ENCODE assay signal across 8 cellular contexts in genomic region chr7:100434297-100435144, GRCh38. TPM values are rescaled to one million over a fixed set of nuclear protein-coding genes. Genes with fewer than 3 reads are reported as not detected.
DNase-seq lines count a peak whose midpoint lies in the region; ATAC-seq and TF ChIP-seq lines count a peak whose summit lies in the region.

No MANE protein-coding gene starts in this region.

- peaks cover 11% of the 10 kb centered on the region for H3K23me2 ChIP-seq in H9 (ENCODE audit: insufficient read length, low read depth, low read length, poor library complexity, severe bottlenecking)

- TF ChIP-seq CTCF in H9 (conservative IDR thresholded peaks at IDR 0.05): no peak
- TF ChIP-seq CTCF in fibroblast of mammary gland (conservative IDR thresholded peaks at IDR 0.05; ENCODE audit: control insufficient read depth, insufficient read depth, low read depth, low read length): no peak
- TF ChIP-seq CTCF in GM13977 (IDR thresholded peaks at IDR 0.05; ENCODE audit: extremely low read depth, insufficient read depth, missing control alignments): no peak

- no peak overlapping the region for H2BK15ac ChIP-seq in H9 (ENCODE audit: low read depth, low read length)

- H3K27ac ChIP-seq in H9 (ENCODE audit: insufficient read length, low read depth, low read length) (no peak overlapping the region), SJSA1 (no peak overlapping the region)

- peaks cover 37 to 62% (median 39%) of the 10 kb centered on the region in 3 experiments for H3K36me3 Mint-ChIP-seq in H9 (ENCODE audit: insufficient read depth in 1 of 3, low read depth in 3 of 3)

- no peak overlapping the region for H2BK20ac ChIP-seq in H9 (ENCODE audit: low read depth, low read length, poor library complexity, severe bottlenecking)

- H3K56ac ChIP-seq in H9 (ENCODE audit: insufficient read length, low read depth, low read length): no peak overlapping the region

- H3K4me1 ChIP-seq in H9 (ENCODE audit: insufficient read depth, low read length): no peaks in the 10 kb centered on the region
- H3K4me1 ChIP-seq in SJSA1 (replicated peaks): peaks cover 38% of the 10 kb centered on the region

- in situ Hi-C loops in GM13977 (cut with MboI; ENCODE audit: low pct_unique_long_range_greater_than_20kb, low sequenced_read_pairs, unreplicated experiment): no loop called here

- no peaks in the 10 kb centered on the region for H4K20me1 ChIP-seq in H9 (ENCODE audit: control insufficient read depth, insufficient read depth, insufficient read length)

- H2BK12ac ChIP-seq in H9 (ENCODE audit: insufficient read length, low read depth, low read length): no peak overlapping the region

- H3K4me3 ChIP-seq in SJSA1 (peak overlapping the region; percentile 94), fibroblast of mammary gland (ENCODE audit: control insufficient read depth, low read depth, low read length) (peak overlapping the region; percentile 66), skeletal muscle cell (ENCODE audit: low read depth, low read length) (peak overlapping the region; percentile 79)

- H3K79me2 ChIP-seq in H9 (ENCODE audit: insufficient read depth, low read length): no peaks in the 10 kb centered on the region; the same call in 1 of the 2 replicates

- peaks cover 5% of the 10 kb centered on the region for H3K27me3 Mint-ChIP-seq in H9 (ENCODE audit: low read depth)

- no peak for ATAC-seq in HG02759 (IDR thresholded peaks at IDR 0.05; ENCODE audit: unreplicated experiment)

- peak overlapping the region; percentile 63 for H3K9ac ChIP-seq in H9 (ENCODE audit: extremely low read depth, insufficient read length, low read length)

- H2BK5ac ChIP-seq in H9 (ENCODE audit: insufficient read length, low read length): no peak overlapping the region

- H3K4ac ChIP-seq in H9 (ENCODE audit: low read depth, low read length): no peak overlapping the region

- peak overlapping the region; percentile 87 to 96 for H3K4me3 Mint-ChIP-seq in H9

- no peak overlapping the region for H2BK120ac ChIP-seq in H9 (ENCODE audit: low read depth, low read length, poor library complexity, severe bottlenecking)

- H3K9me3 ChIP-seq in H9 (ENCODE audit: control insufficient read depth, low read depth, low read length) (no peaks in the 10 kb centered on the region), SJSA1 (replicated peaks) (no peaks in the 10 kb centered on the region)

- peaks cover 64% of the 10 kb centered on the region for H3K36me3 ChIP-seq in SJSA1

- peak overlapping the region; percentile 91 for H3K4me2 ChIP-seq in H9 (ENCODE audit: insufficient read depth, insufficient read length, low read length)

- H3T11ph ChIP-seq in H9 (ENCODE audit: low read length): no peak overlapping the region

- no peak overlapping the region for H4K8ac ChIP-seq in H9 (replicated peaks; ENCODE audit: insufficient read length, low read depth, low read length)

- no peak overlapping the region for H2AFZ ChIP-seq in H9 (ENCODE audit: low read length)

- peaks cover 3% of the 10 kb centered on the region for H3K79me1 ChIP-seq in H9 (ENCODE audit: insufficient read depth, low read depth, low read length, poor library complexity, severe bottlenecking)

- H3K23ac ChIP-seq in H9 (ENCODE audit: insufficient read length, low read depth, low read length): no peak overlapping the region

- peak overlapping the region; percentile 78 to 97 (median 95) for H3K27ac Mint-ChIP-seq in H9

- H4K91ac ChIP-seq in H9 (ENCODE audit: insufficient read length, low read depth, low read length): no peak overlapping the region

- no peak overlapping the region for H2AK5ac ChIP-seq in H9 (ENCODE audit: insufficient read length, low read length)

- WGBS in H9 (ENCODE audit: extremely low coverage, insufficient read length, low lambda C conversion rate): no CpG with 5 or more reads among the region's 22 CpGs

- peaks cover 0 to 1% of the 10 kb centered on the region in 2 experiments; a peak in 1 of 5 replicates for H3K9me3 Mint-ChIP-seq in H9

- no peak overlapping the region for H3K14ac ChIP-seq in H9 (ENCODE audit: insufficient read depth, low read length)

- H3K18ac ChIP-seq in H9 (ENCODE audit: insufficient read length, low read depth, low read length): no peak overlapping the region

- DNase-seq in H9 (no peak), SJSA1 (ENCODE audit: low read depth in 1 of 2, low spot score in 2 of 2) (no peak), fibroblast of mammary gland (ENCODE audit: low read depth) (no peak), skeletal muscle cell (ENCODE audit: low read depth) (no peak), GM13977 (ENCODE audit: low spot score) (no peak), COLO668 (lab: John Stamatoyannopoulos, UW; ENCODE audit: unreplicated experiment) (no peak), AG08396 (ENCODE audit: low spot score) (no peak)

- peaks cover 45 to 46% of the 10 kb centered on the region in 2 experiments for H3K4me1 Mint-ChIP-seq in H9

- H3K27me3 ChIP-seq in H9 (ENCODE audit: insufficient read depth, low read length) (no peaks in the 10 kb centered on the region), SJSA1 (replicated peaks) (no peaks in the 10 kb centered on the region)

- H4K5ac ChIP-seq in H9 (ENCODE audit: insufficient read length, low read depth, low read length): no peak overlapping the region

RNA-seq across cellular contexts. Expression of gene PPP1R35, which starts 1.8 kb away (rescaled TPM):
- 37.4 and 40.2 TPM in 2 replicates for total RNA-seq in H9 (2021)
- 56.4 and 71.5 TPM in 2 replicates for total RNA-seq in SJSA1 (2014; rRNA removed; shearing (Covaris generic))

RNA-seq across cellular contexts. Expression of gene MEPCE, which starts 4.9 kb away (rescaled TPM):
- total RNA-seq in H9 (2021): 68.0 and 69.0 TPM in 2 replicates
- total RNA-seq in SJSA1 (2014; rRNA removed; shearing (Covaris generic)): 18.2 and 25.6 TPM in 2 replicates

RNA-seq across cellular contexts. Expression of gene ZCWPW1, which starts 6.0 kb away (rescaled TPM):
- 1.1 and 1.3 TPM in 2 replicates for total RNA-seq in H9 (2021)
- 1.1 and 1.2 TPM in 2 replicates for total RNA-seq in SJSA1 (2014; rRNA removed; shearing (Covaris generic))

RNA-seq across cellular contexts. Expression of gene SPACDR, which starts 29.5 kb away (rescaled TPM):
- total RNA-seq in H9 (2021): 0.39 TPM in 1 of 2 replicates, not detected in the other
- total RNA-seq in SJSA1 (2014; rRNA removed; shearing (Covaris generic)): 0.66 TPM in 1 of 2 replicates, not detected in the other

RNA-seq across cellular contexts. Expression of gene TSC22D4, which starts 44.5 kb away (rescaled TPM):
- total RNA-seq in H9 (2021): 17.2 and 17.5 TPM in 2 replicates
- 25.3 and 32.7 TPM in 2 replicates for total RNA-seq in SJSA1 (2014; rRNA removed; shearing (Covaris generic))
